21 cellular contexts compared by ENCODE assay signal in the genomic region with DNA sequence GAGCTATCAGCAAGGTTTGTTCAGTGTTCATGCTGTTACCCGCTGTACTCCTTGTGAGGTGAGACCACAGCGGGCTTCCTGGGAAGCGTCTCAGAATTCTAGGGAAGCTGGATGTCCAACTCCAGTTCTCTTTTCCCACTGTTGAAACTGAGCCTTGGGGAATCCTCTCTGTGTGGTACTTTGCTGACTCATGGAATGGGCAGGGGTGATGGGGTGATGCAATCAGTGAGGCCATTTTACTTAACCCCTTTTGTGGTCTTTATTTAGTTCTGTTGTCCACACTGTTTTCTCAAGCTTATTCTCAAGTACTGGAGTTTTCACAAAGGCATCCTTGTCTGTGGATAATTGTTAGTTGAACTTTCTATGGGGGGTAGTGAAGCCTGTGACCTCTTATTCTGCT. TPM values are rescaled to one million over a fixed set of nuclear protein-coding genes. Genes with fewer than 3 reads are reported as not detected.
DNase-seq lines count a peak whose midpoint lies in the region; ATAC-seq and TF ChIP-seq lines count a peak whose summit lies in the region.
"Had no signal": no experiment of that assay in that cellular context is flagged by ENCODE, and none has a peak within 500 bp of the region (broad histone marks: within the 10 kb centered on the region; RNA-seq: fewer than 3 reads in every experiment).

No MANE protein-coding gene starts in this region.

- H3F3A ChIP-seq in GM23338 (replicated peaks; ENCODE audit: low read depth), result no peaks in the 10 kb centered on the region

- H3K27me3 Mint-ChIP-seq in GM23338 (ENCODE audit: insufficient read depth, low read depth, poor library complexity), result peaks cover 3% of the 10 kb centered on the region

- H3K79me2 ChIP-seq in GM23338 (replicated peaks; ENCODE audit: insufficient read depth), result no peaks in the 10 kb centered on the region

- H3K27ac ChIP-seq in GM23338 (ENCODE audit: low read depth), result no peak overlapping the region
- H3K27ac ChIP-seq: GM23248, KMS-11, RWPE1 had no signal

- H3K4me3 Mint-ChIP-seq in GM23338, result no peak overlapping the region
- H3K4me3 Mint-ChIP-seq: H9, HFFc6 had no signal

- peaks cover 14% of the 10 kb centered on the region for H3K9me2 ChIP-seq in GM23338 (ENCODE audit: insufficient read depth)

- H3K27me3 ChIP-seq in GM23338 (ENCODE audit: insufficient read depth), result no peaks in the 10 kb centered on the region

- no peaks in the 10 kb centered on the region for H3K4me1 Mint-ChIP-seq in GM23338
- H3K4me1 Mint-ChIP-seq: H9 had no signal

- H3K4me1 ChIP-seq in GM23338 (ENCODE audit: insufficient read depth), result no peaks in the 10 kb centered on the region

- H3K4me2 ChIP-seq in GM23338, result no peak overlapping the region
- H3K4me2 ChIP-seq: KMS-11 had no signal

- no peak for DNase-seq in GM23338 (ENCODE audit: low spot score)
- peak; percentile 24 for DNase-seq in RPMI7951 (ENCODE audit: low read depth)
- peak; percentile 21 to 31 for DNase-seq in cardiac fibroblast (ENCODE audit: low read depth in 2 of 2)
- DNase-seq in renal cortical epithelial cell (ENCODE audit: low read depth), result peak; percentile 56
- no peak for DNase-seq in HCEC 1CT
- DNase-seq in NCI-H526 (lab: John Stamatoyannopoulos, UW), result no peak
- no peak for DNase-seq in ecto neural progenitor cell (ENCODE audit: low spot score)
- DNase-seq: Calu3, DMS79 treated with DMSO at 0.1 percent for 48 hours, GM23248, H9, HFFc6, IMR-90, NCI-H2029 treated with DMSO at 0.1 percent for 48 hours, NCI-H69, SHP77 had no signal

- H3K36me3 Mint-ChIP-seq in GM23338 (ENCODE audit: low read depth), result peaks cover 3% of the 10 kb centered on the region; the same call in 2 of the 3 replicates

- H3K27ac Mint-ChIP-seq in GM23338, result peak overlapping the region; percentile 70; the same call in 1 of the 2 replicates
- H3K27ac Mint-ChIP-seq: H9, HFFc6 had no signal

- TF ChIP-seq CTCF in GM23338 (conservative IDR thresholded peaks at IDR 0.05; ENCODE audit: low read depth in 2 of 2), result no peak
- TF ChIP-seq CTCF in cardiac fibroblast (IDR thresholded peaks at IDR 0.05; ENCODE audit: low read depth, low read length), result no peak

- H3K36me3 ChIP-seq in GM23338 (ENCODE audit: insufficient read depth), result no peaks in the 10 kb centered on the region

- H3K4me3 ChIP-seq in GM23338, result no peak overlapping the region
- H3K4me3 ChIP-seq in cardiac fibroblast (replicated peaks in 1 of 2; ENCODE audit: low read depth in 2 of 2, low read length in 2 of 2), result no peak overlapping the region
- H3K4me3 ChIP-seq: GM23248 had no signal

- peak overlapping the region; percentile 68; the same call in 1 of the 2 replicates for H2AFZ ChIP-seq in GM23338
- H2AFZ ChIP-seq: GM23248 had no signal

- peaks cover 14% of the 10 kb centered on the region for H3K9me3 Mint-ChIP-seq in GM23338

- ATAC-seq in GM23338, result no peak

- no peaks in the 10 kb centered on the region for H4K20me1 ChIP-seq in GM23338 (replicated peaks; ENCODE audit: insufficient read depth)

TF ChIP-seq in GM23338, 12 proteins besides CTCF, POLR2A, EP300 and RAD21:
- no peak for TF ChIP-seq ZNF331 (CRISPR knock-in tag; IDR thresholded peaks at IDR 0.05; ENCODE audit: low read depth)
- no peak for TF ChIP-seq NANOG (IDR thresholded peaks at IDR 0.05; ENCODE audit: borderline replicate concordance)
- no peak for TF ChIP-seq STAT1 (IDR thresholded peaks at IDR 0.05; ENCODE audit: unreplicated experiment)
- TF ChIP-seq CREB1 (CRISPR knock-in tag; IDR thresholded peaks at IDR 0.05; ENCODE audit: low read depth), result no peak
- TF ChIP-seq EZH2phosphoT487 (IDR thresholded peaks at IDR 0.05; ENCODE audit: unreplicated experiment), result no peak
- no peak for TF ChIP-seq REST (IDR thresholded peaks at IDR 0.05; ENCODE audit: unreplicated experiment)
- TF ChIP-seq ZNF114 (CRISPR knock-in tag; IDR thresholded peaks at IDR 0.05), result no peak

RNA-seq across cellular contexts. Expression of gene ACKR1, which starts 42.6 kb away (rescaled TPM):
- not detected in 2 replicates for total RNA-seq in GM23338 (2014; rRNA removed; shearing (Covaris generic))
- 0.29 TPM in 1 of 2 replicates, not detected in the other for polyA plus RNA-seq in GM23338 (2016; fragmentation: Nextera tagmentation; extraction: Ambion mirVana)
- total RNA-seq in RPMI7951 (2014; rRNA removed; shearing (Covaris generic)), result not detected in 2 replicates
- total RNA-seq in renal cortical epithelial cell, result not detected in 2 replicates
- total RNA-seq: A172, Calu3, GM23248, HFFc6, IMR-90, NCI-H460 had no signal
- polyA plus RNA-seq: BJ, GM23248, IMR-90 had no signal

RNA-seq across cellular contexts. Expression of gene FCER1A, which starts 54.9 kb away (rescaled TPM):
- total RNA-seq in GM23338 (2014; rRNA removed; shearing (Covaris generic)), result not detected in 2 replicates
- polyA plus RNA-seq in GM23338 (2016; fragmentation: Nextera tagmentation; extraction: Ambion mirVana), result not detected in 2 replicates
- not detected in 2 replicates for total RNA-seq in RPMI7951 (2014; rRNA removed; shearing (Covaris generic))
- total RNA-seq in renal cortical epithelial cell, result not detected in 2 replicates
- total RNA-seq: A172, Calu3, GM23248, H9, HFFc6, IMR-90 had no signal
- polyA plus RNA-seq: BJ, GM23248, IMR-90 had no signal

Comparison
In these comparisons a context has a peak if more than half of its experiments do, and no peak if none do; other contexts are left out.
1. DNase-seq: peak in RPMI7951 (single experiment), cardiac fibroblast (2 of 2) and renal cortical epithelial cell (single experiment); none in GM23338 (single experiment), HCEC 1CT (single experiment), NCI-H526 (0 of 2) and ecto neural progenitor cell (single experiment).